In genomic region chr12:46472893-46473633, GRCh38 we compare ENCODE assay signal across 8 cellular contexts.
A peak's percentile ranks its signal among the peaks of the same experiment; 100 is the strongest.
DNase-seq lines count a peak whose midpoint lies in the region; ATAC-seq and TF ChIP-seq lines count a peak whose summit lies in the region.

No MANE protein-coding gene starts in this region.

- no peak for TF ChIP-seq CTCF in C4-2B (conservative IDR thresholded peaks at IDR 0.05)

- H3K27ac ChIP-seq in C4-2B = peak overlapping the region; percentile 58; the same call in 1 of the 2 replicates
- peak overlapping the region in 1 of 2 donors; percentile 95 for H3K27ac ChIP-seq in aorta (ENCODE audit: low read depth in 1 of 2, low read length in 2 of 2)

- ATAC-seq in HG03039 (IDR thresholded peaks at IDR 0.05; ENCODE audit: unreplicated experiment) (no peak), HG03175 (IDR thresholded peaks at IDR 0.05; ENCODE audit: unreplicated experiment) (no peak), GM18868 (IDR thresholded peaks at IDR 0.05; ENCODE audit: unreplicated experiment) (no peak), aorta (ENCODE audit: low FRiP score) (no peak)

- no peaks in the 10 kb centered on the region for H3K9me3 ChIP-seq in aorta (ENCODE audit: control insufficient read depth, low read length)

- no peaks in the 10 kb centered on the region for H3K27me3 ChIP-seq in aorta (ENCODE audit: control insufficient read depth in 1 of 2, insufficient read depth in 2 of 2, low read length in 1 of 2)

- H3K4me1 ChIP-seq in aorta (ENCODE audit: control insufficient read depth in 1 of 2, insufficient read depth in 2 of 2, low read length in 2 of 2) = peaks cover 0 to 3% of the 10 kb centered on the region in 2 donors

- intact Hi-C loops in aorta (cut with DNase I) = loop anchor here in 1 of 2 donors (5.0 kb wide), 3 partner anchors 91 to 189 kb away; no protein-coding TSS in a partner anchor

- H3K36me3 ChIP-seq in aorta (ENCODE audit: control insufficient read depth in 1 of 2, insufficient read depth in 2 of 2, low read length in 1 of 2) = no peaks in the 10 kb centered on the region

- H3K4me3 ChIP-seq in aorta (ENCODE audit: low read length in 2 of 2) = no peak overlapping the region

- WGBS in aorta, 2 donors = 39 to 45% methylated on average over 4 of the region's 4 CpGs

- DNase-seq in HS-5 (ENCODE audit: low read depth) = peak; percentile 53
- DNase-seq in amniotic epithelial cell (ENCODE audit: low read depth) = peak; percentile 89
- DNase-seq in lung microvascular endothelial cell (ENCODE audit: low read depth in 2 of 2) = peak; percentile 93
- no peak for DNase-seq in aorta

Comparison
In these comparisons a context has a peak if more than half of its experiments do, and no peak if none do; other contexts are left out.
1. DNase-seq: peak in HS-5 (single experiment), amniotic epithelial cell (single experiment) and lung microvascular endothelial cell (2 of 2); none in aorta (0 of 2).